Comparison of ENCODE assay signal across 18 cellular contexts in the genomic region with DNA sequence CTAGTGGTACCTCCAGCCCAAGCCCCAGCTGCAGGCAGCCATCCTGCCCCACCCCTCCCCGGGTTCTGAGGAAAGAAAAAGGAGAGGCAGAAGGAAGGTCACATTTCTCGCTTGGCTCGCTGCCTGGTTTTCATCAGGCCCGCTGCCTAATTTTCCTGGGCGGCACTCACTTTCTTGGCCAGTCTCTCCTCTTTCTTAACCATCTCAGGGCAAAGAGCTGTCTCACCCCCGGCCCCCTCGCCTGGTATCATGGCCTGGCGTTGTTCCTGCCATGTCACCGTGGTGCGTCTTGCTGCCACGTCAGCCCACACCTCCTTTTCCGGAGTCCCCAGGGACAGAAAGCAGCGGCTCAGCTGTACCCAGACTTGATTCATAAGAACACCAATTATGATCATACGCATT. TPM values are rescaled to one million over a fixed set of nuclear protein-coding genes. Genes with fewer than 3 reads are reported as not detected.
DNase-seq lines count a peak whose midpoint lies in the region; ATAC-seq and TF ChIP-seq lines count a peak whose summit lies in the region.
"Had no signal": no experiment of that assay in that cellular context is flagged by ENCODE, and none has a peak within 500 bp of the region (broad histone marks: within the 10 kb centered on the region; RNA-seq: fewer than 3 reads in every experiment).

No MANE protein-coding gene starts in this region.

- H3K27ac ChIP-seq in heart left ventricle (peak overlapping the region in 11 of 12 donors; percentile 32 to 90 (median 82)), gastrocnemius medialis (no peak overlapping the region)
- H3K27ac ChIP-seq: PC-9 had no signal

- H3K4me3 ChIP-seq in heart left ventricle = no peak overlapping the region
- no peak overlapping the region for H3K4me3 ChIP-seq in gastrocnemius medialis
- H3K4me3 ChIP-seq: GM23338, PC-9 had no signal

- in situ Hi-C loops in gastrocnemius medialis (cut with MboI; ENCODE audit: low sequenced_read_pairs in 4 of 4) = no loop called here

- TF ChIP-seq CTCF in heart left ventricle (IDR thresholded peaks at IDR 0.05) (no peak), gastrocnemius medialis (IDR thresholded peaks at IDR 0.05 in 4 of 5, conservative IDR thresholded peaks at IDR 0.05 in 1 of 5) (no peak)

- WGBS in heart left ventricle, 4 donors = 32 to 41% (median 36%) methylated on average over 14 of the region's 14 CpGs

- peaks cover 0 to 45% (median 13%) of the 10 kb centered on the region in 12 donors for H3K4me1 ChIP-seq in heart left ventricle
- H3K4me1 ChIP-seq in gastrocnemius medialis = no peaks in the 10 kb centered on the region

- TF ChIP-seq POLR2A in heart left ventricle (IDR thresholded peaks at IDR 0.05) (no peak), gastrocnemius medialis (IDR thresholded peaks at IDR 0.05) (no peak)

- H3K27me3 ChIP-seq in heart left ventricle = peaks cover 0 to 6% (median 0%) of the 10 kb centered on the region in 9 donors
- H3K27me3 ChIP-seq in gastrocnemius medialis = peaks cover 0 to 3% (median 0%) of the 10 kb centered on the region in 3 donors

- intact Hi-C loops in heart left ventricle (cut with DNase I) (loop anchor here in 2 of 10 donors (5.0 kb wide), 2 partner anchors 34 to 39 kb away; no protein-coding TSS in a partner anchor), gastrocnemius medialis (cut with DNase I; ENCODE audit: low total_unique reads) (no loop called here)

- ATAC-seq in heart left ventricle = peak in 3 of 4 donors; percentile 31 to 52 (median 45)
- peak; percentile 30 to 48 for ATAC-seq in gastrocnemius medialis
- no peak for ATAC-seq in GM21381 (IDR thresholded peaks at IDR 0.05; ENCODE audit: unreplicated experiment)
- ATAC-seq in GM21515 (IDR thresholded peaks at IDR 0.05; ENCODE audit: unreplicated experiment) = no peak
- ATAC-seq: activated T-cell treated with anti-CD3 and anti-CD28 coated beads, Interleukin-2, amount 50 U/mL, for 72 hours; GM23338; stimulated activated memory B cell treated with anti-CD40 and anti-IgM and Interleukin-4, amounts not matched to agents 10 μg/mL and 1 μg/mL and 100 μg/mL, for 72 hours had no signal

- H3K9me3 ChIP-seq in heart left ventricle = no peaks in the 10 kb centered on the region
- no peaks in the 10 kb centered on the region for H3K9me3 ChIP-seq in gastrocnemius medialis

- H3K36me3 ChIP-seq in heart left ventricle = no peaks in the 10 kb centered on the region
- no peaks in the 10 kb centered on the region for H3K36me3 ChIP-seq in gastrocnemius medialis

- DNase-seq in NCI-H2171 (lab: John Stamatoyannopoulos, UW) (peak; percentile 76), cerebellar cortex (ENCODE audit: low spot score) (peak; percentile 8), heart left ventricle (peak in 4 of 5 donors; percentile 34 to 75 (median 56)), gastrocnemius medialis (no peak), COR-L47 (lab: John Stamatoyannopoulos, UW) (no peak)
- no peak for DNase-seq in stimulated activated CD4-positive, alpha-beta T cell treated with anti-CD3 and anti-CD28 coated beads, Interleukin-4, amount 100 ng/mL, for 4 hours
- DNase-seq: activated CD8-positive, alpha-beta memory T cell treated with anti-CD3 and anti-CD28 coated beads for 24 hours; activated T-cell treated with anti-CD3 and anti-CD28 coated beads, Interleukin-2, amount 50 U/mL, for 72 hours; CD8-positive, alpha-beta memory T cell; EL; glutamatergic neuron; NCI-H1930; NCI-H526; PC-9 had no signal

RNA-seq across cellular contexts. Expression of gene CASZ1, which starts 26.6 kb away (rescaled TPM):
- 10 to 100 TPM; 39.5 to 84.9 (median 63.2) TPM for total RNA-seq in heart left ventricle
- 10 to 100 TPM; 28.8 to 50.0 TPM for polyA plus RNA-seq in heart left ventricle
- total RNA-seq in gastrocnemius medialis = 100 to 1,000 TPM in 1 of 4 donors, 10 to 100 TPM in 3; 19.1 to 121 (median 80.6) TPM

Comparison
In these comparisons a context has a peak if more than half of its experiments do, and no peak if none do; other contexts are left out.
1. DNase-seq: peak in NCI-H2171 (single experiment), cerebellar cortex (single experiment) and heart left ventricle (4 of 5); none in gastrocnemius medialis (0 of 2), COR-L47 (single experiment) and stimulated activated CD4-positive, alpha-beta T cell treated with anti-CD3 and anti-CD28 coated beads, Interleukin-4, amount 100 ng/mL, for 4 hours (0 of 2).
2. ATAC-seq: peak in heart left ventricle (3 of 4) and gastrocnemius medialis (2 of 2); none in GM21381 (single experiment) and GM21515 (single experiment).
3. H3K27ac ChIP-seq: peak in heart left ventricle (11 of 12); none in gastrocnemius medialis (0 of 4).